Comparison of ENCODE assay signal across 8 cellular contexts in the genomic region with DNA sequence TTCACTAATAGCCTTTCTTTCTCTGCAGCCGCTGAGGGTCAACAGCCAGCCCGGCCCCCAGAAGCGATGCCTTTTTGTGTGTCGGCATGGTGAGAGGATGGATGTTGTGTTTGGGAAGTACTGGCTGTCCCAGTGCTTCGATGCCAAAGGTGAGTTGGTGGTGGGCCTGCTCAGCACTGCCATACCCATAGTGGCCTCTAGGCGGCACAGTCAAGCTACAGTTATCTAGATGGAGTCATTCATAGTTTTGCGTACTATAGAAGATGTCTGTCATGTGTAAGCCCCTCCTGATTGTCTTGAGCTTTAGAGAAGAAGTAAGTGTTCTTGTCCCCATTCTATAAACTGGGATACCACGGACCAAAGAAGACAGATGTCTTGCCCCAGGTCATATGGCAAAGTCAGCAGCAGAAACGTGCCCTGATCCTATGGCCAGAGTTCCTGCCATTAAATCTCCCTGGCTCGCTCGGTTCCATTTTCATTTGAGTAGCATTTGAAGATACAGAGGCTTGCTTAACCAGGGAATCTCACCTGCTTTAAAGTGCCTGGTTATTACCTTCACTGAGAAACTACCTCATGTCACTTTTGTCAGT. TPM values are rescaled to one million over a fixed set of nuclear protein-coding genes. Genes with fewer than 3 reads are reported as not detected.
A peak's percentile ranks its signal among the peaks of the same experiment; 100 is the strongest.
DNase-seq lines count a peak whose midpoint lies in the region; ATAC-seq, FAIRE-seq and TF ChIP-seq lines count a peak whose summit lies in the region.

No MANE protein-coding gene starts in this region.

- no peak for TF ChIP-seq POLR2A in A549 (IDR thresholded peaks at IDR 0.05; ENCODE audit: low read length)

- H3K36me3 Mint-ChIP-seq in astrocyte (ENCODE audit: low read depth, unreplicated experiment), result peaks cover 22% of the 10 kb centered on the region

- H3K79me2 ChIP-seq in astrocyte (ENCODE audit: insufficient read depth, low read length), result no peaks in the 10 kb centered on the region

- TF ChIP-seq EP300 in A549 (IDR thresholded peaks at IDR 0.05), result no peak

- H3K9ac ChIP-seq in astrocyte (ENCODE audit: low read length), result no peak overlapping the region
- no peak overlapping the region for H3K9ac ChIP-seq in kidney (ENCODE audit: low read length in 2 of 2)

- H3K9me3 Mint-ChIP-seq in astrocyte (ENCODE audit: unreplicated experiment), result no peaks in the 10 kb centered on the region

- H3K36me3 ChIP-seq in astrocyte (ENCODE audit: insufficient read depth, low read length) (peaks cover 42% of the 10 kb centered on the region), kidney (ENCODE audit: control insufficient read depth in 1 of 2, insufficient read depth in 2 of 2, low read length in 2 of 2) (no peaks in the 10 kb centered on the region)

- H3K4me3 Mint-ChIP-seq in astrocyte (ENCODE audit: unreplicated experiment), result no peak overlapping the region

- TF ChIP-seq CTCF in A549 (IDR thresholded peaks at IDR 0.05) (peak; percentile 43), astrocyte (IDR thresholded peaks at IDR 0.05; ENCODE audit: insufficient read depth, low read depth, low read length) (peak; percentile 83), kidney (IDR thresholded peaks at IDR 0.05; ENCODE audit: borderline replicate concordance, extremely low read depth, insufficient read depth) (peak; percentile 89)

- CTCF ChIA-PET in A549 (lab: Yijun Ruan, JAX), result interaction anchor here (0.6 to 3.8 kb wide), 12 partner anchors 8 to 168 kb away, joined by 3 to 17 read pairs (median 4); no protein-coding TSS in a partner anchor

- POLR2A ChIA-PET in A549 (lab: Yijun Ruan, JAX), result no interaction called here

- H3K4me1 ChIP-seq in A549 (peaks cover 9% of the 10 kb centered on the region), astrocyte (ENCODE audit: insufficient read depth, low read length) (peaks cover 8% of the 10 kb centered on the region), kidney (ENCODE audit: control insufficient read depth in 1 of 2, insufficient read depth in 1 of 2, low read depth in 1 of 2, low read length in 2 of 2) (no peaks in the 10 kb centered on the region)

- H4K20me1 ChIP-seq in astrocyte (ENCODE audit: insufficient read depth, low read length), result no peaks in the 10 kb centered on the region

- H3K4me2 ChIP-seq in A549, result no peak overlapping the region
- no peak overlapping the region for H3K4me2 ChIP-seq in astrocyte (ENCODE audit: low read length)

- H3K27me3 ChIP-seq in astrocyte (ENCODE audit: insufficient read depth, low read length), result no peaks in the 10 kb centered on the region

- H3K27ac ChIP-seq in A549 (no peak overlapping the region), astrocyte (ENCODE audit: low read depth, low read length) (no peak overlapping the region), kidney (ENCODE audit: low read depth in 2 of 2, low read length in 2 of 2) (no peak overlapping the region)

- FAIRE-seq in A549 (lab: Jason Lieb, UNC), result no peak
- FAIRE-seq in astrocyte (lab: Jason Lieb, UNC), result no peak
- FAIRE-seq in kidney (lab: Jason Lieb, UNC), result no peak

- DNase-seq in A549 (ENCODE audit: low read depth in 1 of 2, low spot score in 1 of 2), result peak; percentile 19 to 26
- DNase-seq in T-helper 2 cell, result peak in 4 of 5 experiments; percentile 36 to 53 (median 36)
- DNase-seq in astrocyte (ENCODE audit: low read depth), result no peak
- DNase-seq in kidney, result no peak
- DNase-seq in stimulated activated CD8-positive, alpha-beta memory T cell treated with anti-CD3 and anti-CD28 coated beads, Interleukin-12 subunit alpha, Interleukin-12 subunit beta, amount 100 ng/mL, for 4 hours (ENCODE audit: low read depth), result peak; percentile 53

- WGBS in A549 (ENCODE audit: missing lambda C conversion rate), result 84% methylated on average over 11 of the region's 11 CpGs

- H3K9me3 ChIP-seq in A549 (no peaks in the 10 kb centered on the region), astrocyte (ENCODE audit: insufficient read depth, low read depth, low read length) (no peaks in the 10 kb centered on the region), kidney (ENCODE audit: control insufficient read depth in 1 of 2, low read length in 2 of 2) (no peaks in the 10 kb centered on the region)

- ATAC-seq in A549 (peak; percentile 54 to 81; a peak in 5 of 6 replicates), GM18519 (IDR thresholded peaks at IDR 0.05; ENCODE audit: low FRiP score, unreplicated experiment) (peak; percentile 65), HG03521 (IDR thresholded peaks at IDR 0.05; ENCODE audit: unreplicated experiment) (peak; percentile 78), GM21576 (IDR thresholded peaks at IDR 0.05; ENCODE audit: unreplicated experiment) (no peak)

- H3K4me3 ChIP-seq in A549 (no peak overlapping the region), astrocyte (ENCODE audit: insufficient read depth, low read depth, low read length) (no peak overlapping the region), kidney (ENCODE audit: low read length in 2 of 2) (no peak overlapping the region)

- H2AFZ ChIP-seq in astrocyte (ENCODE audit: low read depth, low read length), result no peak overlapping the region

- H3K27me3 Mint-ChIP-seq in astrocyte (ENCODE audit: low read depth, unreplicated experiment), result no peaks in the 10 kb centered on the region

- no peak overlapping the region for H3K27ac Mint-ChIP-seq in astrocyte (ENCODE audit: unreplicated experiment)

- peaks cover 13% of the 10 kb centered on the region for H3K4me1 Mint-ChIP-seq in astrocyte (ENCODE audit: low read depth, unreplicated experiment)

- intact Hi-C loops in kidney (cut with DNase I), result loop anchor here (10.0 kb wide), 1 partner anchor 59 kb away; no protein-coding TSS in a partner anchor

- TF ChIP-seq RAD21 in A549 (conservative IDR thresholded peaks at IDR 0.05 in 1 of 2, IDR thresholded peaks at IDR 0.05 in 1 of 2), result peak; percentile 18 to 37; a peak in 2 of 5 replicates

TF ChIP-seq in A549, 52 proteins besides CTCF, POLR2A, EP300 and RAD21:
- TF ChIP-seq RFX5 (IDR thresholded peaks at IDR 0.05), result no peak
- peak; percentile 37; the same call in 2 of the 3 replicates for TF ChIP-seq SMC3 (IDR thresholded peaks at IDR 0.05)
TF ChIP-seq in A549: peak in this region for 1.

RNA-seq across cellular contexts. Expression of a gene that starts 42.1 kb away (rescaled TPM):
- polyA plus RNA-seq in A549 (2011; rRNA removed) (0.07 and 0.08 TPM in 2 replicates), A549 (2017; fragmentation: RNase III; extraction: RNeasy Plus Mini Kit Qiagen cat#74134 plus additional on column Dnase treatment) (0.04 TPM in 1 of 3 replicates, not detected in the others), kidney (ENCODE audit: insufficient read depth, low read depth, low replicate concordance) (not detected)
- polyA plus RNA-seq in A549 (2012; cell fraction: cytosol; rRNA removed), result 0.08 TPM in 1 of 2 replicates, not detected in the other
- 0.04 TPM in 1 of 2 replicates, not detected in the other for polyA plus RNA-seq in A549 (2012; cell fraction: nucleus; rRNA removed)
- 0.39 TPM in 1 of 2 replicates, not detected in the other for polyA minus RNA-seq in A549 (2011; rRNA and poly(A)+ RNA removed)
- total RNA-seq in astrocyte (not detected in 2 replicates), kidney (0.66 TPM)

Comparison
In these comparisons a context has a peak if more than half of its experiments do, and no peak if none do; other contexts are left out.
1. DNase-seq: peak in A549 (2 of 2), T-helper 2 cell (4 of 5) and stimulated activated CD8-positive, alpha-beta memory T cell treated with anti-CD3 and anti-CD28 coated beads, Interleukin-12 subunit alpha, Interleukin-12 subunit beta, amount 100 ng/mL, for 4 hours (single experiment); none in astrocyte (single experiment) and kidney (single experiment).
2. Peak in every context shown above with its lines, with median percentiles within 50 percentile points of each other: CTCF ChIP-seq.